ENCODE assay signal across 1 cellular context in the genomic region with DNA sequence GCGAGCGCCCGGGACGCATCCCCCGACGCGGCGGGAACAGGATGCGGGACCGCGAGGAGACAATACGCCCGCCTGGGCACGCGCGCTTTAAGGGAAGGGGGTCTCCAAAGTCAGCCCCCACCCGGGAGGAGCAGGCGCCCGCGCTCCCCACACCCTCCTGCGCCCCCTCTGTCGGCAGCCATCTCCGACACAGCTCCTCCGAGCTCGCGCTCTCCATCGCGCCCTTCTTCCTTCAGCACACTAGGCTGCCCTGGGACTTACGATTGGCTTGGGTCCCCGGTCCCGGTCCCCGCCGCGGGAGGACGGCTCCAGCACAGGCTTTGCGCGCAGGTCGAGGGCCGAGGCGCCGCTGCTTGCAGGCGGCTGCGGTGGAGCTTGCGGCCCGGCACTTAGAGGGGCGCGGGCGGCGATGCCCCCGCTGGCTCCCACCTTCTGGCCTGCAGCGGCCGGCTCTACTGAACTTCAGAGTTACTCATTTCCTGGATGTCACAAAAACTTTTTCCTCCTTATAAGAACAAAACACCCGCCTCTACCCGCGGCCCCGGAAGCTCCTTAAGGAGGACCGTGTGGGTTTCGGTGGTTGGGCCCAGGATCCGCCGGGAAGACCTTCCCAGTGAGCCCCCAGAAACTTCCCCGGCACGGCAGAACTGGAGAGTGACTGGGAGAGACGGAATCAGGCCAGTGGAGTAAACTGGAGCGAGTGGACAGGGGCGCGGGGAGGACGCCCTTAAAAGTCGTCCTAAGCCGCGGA.
A peak's percentile ranks its signal among the peaks of the same experiment; 100 is the strongest.
TF ChIP-seq lines count a peak whose summit lies in the region.

A gene with protein sequence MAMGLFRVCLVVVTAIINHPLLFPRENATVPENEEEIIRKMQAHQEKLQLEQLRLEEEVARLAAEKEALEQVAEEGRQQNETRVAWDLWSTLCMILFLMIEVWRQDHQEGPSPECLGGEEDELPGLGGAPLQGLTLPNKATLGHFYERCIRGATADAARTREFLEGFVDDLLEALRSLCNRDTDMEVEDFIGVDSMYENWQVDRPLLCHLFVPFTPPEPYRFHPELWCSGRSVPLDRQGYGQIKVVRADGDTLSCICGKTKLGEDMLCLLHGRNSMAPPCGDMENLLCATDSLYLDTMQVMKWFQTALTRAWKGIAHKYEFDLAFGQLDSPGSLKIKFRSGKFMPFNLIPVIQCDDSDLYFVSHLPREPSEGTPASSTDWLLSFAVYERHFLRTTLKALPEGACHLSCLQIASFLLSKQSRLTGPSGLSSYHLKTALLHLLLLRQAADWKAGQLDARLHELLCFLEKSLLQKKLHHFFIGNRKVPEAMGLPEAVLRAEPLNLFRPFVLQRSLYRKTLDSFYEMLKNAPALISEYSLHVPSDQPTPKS (minus strand): TSS at position 481 of the 751 bp plus-strand sequence. CDS start 22,414 bp downstream, outside the sequence.

TF ChIP-seq in HEK293, 187 proteins besides CTCF, POLR2A, EP300 and RAD21 (continued from another document and continues in another):
- TF ChIP-seq ZNF837 (tag by site-specific recombination; IDR thresholded peaks at IDR 0.05) = 0 out of 2 replicates have a peak, but pooled peaks have one; percentile 44
- TF ChIP-seq, protein P1, sequence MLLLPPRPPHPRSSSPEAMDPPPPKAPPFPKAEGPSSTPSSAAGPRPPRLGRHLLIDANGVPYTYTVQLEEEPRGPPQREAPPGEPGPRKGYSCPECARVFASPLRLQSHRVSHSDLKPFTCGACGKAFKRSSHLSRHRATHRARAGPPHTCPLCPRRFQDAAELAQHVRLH (tag by site-specific recombination; IDR thresholded peaks at IDR 0.05) = peak; percentile 99
- TF ChIP-seq, protein P2, sequence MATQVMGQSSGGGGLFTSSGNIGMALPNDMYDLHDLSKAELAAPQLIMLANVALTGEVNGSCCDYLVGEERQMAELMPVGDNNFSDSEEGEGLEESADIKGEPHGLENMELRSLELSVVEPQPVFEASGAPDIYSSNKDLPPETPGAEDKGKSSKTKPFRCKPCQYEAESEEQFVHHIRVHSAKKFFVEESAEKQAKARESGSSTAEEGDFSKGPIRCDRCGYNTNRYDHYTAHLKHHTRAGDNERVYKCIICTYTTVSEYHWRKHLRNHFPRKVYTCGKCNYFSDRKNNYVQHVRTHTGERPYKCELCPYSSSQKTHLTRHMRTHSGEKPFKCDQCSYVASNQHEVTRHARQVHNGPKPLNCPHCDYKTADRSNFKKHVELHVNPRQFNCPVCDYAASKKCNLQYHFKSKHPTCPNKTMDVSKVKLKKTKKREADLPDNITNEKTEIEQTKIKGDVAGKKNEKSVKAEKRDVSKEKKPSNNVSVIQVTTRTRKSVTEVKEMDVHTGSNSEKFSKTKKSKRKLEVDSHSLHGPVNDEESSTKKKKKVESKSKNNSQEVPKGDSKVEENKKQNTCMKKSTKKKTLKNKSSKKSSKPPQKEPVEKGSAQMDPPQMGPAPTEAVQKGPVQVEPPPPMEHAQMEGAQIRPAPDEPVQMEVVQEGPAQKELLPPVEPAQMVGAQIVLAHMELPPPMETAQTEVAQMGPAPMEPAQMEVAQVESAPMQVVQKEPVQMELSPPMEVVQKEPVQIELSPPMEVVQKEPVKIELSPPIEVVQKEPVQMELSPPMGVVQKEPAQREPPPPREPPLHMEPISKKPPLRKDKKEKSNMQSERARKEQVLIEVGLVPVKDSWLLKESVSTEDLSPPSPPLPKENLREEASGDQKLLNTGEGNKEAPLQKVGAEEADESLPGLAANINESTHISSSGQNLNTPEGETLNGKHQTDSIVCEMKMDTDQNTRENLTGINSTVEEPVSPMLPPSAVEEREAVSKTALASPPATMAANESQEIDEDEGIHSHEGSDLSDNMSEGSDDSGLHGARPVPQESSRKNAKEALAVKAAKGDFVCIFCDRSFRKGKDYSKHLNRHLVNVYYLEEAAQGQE (tag by site-specific recombination; IDR thresholded peaks at IDR 0.05) = 0 out of 2 replicates have a peak, but pooled peaks have one; percentile 8
- peak; percentile 88 for TF ChIP-seq ZBTB20 (tag by site-specific recombination; IDR thresholded peaks at IDR 0.05)
- TF ChIP-seq KLF16 (tag by site-specific recombination; IDR thresholded peaks at IDR 0.05) = peak; percentile 15; the same call in 1 of the 2 replicates
- TF ChIP-seq, protein P3, sequence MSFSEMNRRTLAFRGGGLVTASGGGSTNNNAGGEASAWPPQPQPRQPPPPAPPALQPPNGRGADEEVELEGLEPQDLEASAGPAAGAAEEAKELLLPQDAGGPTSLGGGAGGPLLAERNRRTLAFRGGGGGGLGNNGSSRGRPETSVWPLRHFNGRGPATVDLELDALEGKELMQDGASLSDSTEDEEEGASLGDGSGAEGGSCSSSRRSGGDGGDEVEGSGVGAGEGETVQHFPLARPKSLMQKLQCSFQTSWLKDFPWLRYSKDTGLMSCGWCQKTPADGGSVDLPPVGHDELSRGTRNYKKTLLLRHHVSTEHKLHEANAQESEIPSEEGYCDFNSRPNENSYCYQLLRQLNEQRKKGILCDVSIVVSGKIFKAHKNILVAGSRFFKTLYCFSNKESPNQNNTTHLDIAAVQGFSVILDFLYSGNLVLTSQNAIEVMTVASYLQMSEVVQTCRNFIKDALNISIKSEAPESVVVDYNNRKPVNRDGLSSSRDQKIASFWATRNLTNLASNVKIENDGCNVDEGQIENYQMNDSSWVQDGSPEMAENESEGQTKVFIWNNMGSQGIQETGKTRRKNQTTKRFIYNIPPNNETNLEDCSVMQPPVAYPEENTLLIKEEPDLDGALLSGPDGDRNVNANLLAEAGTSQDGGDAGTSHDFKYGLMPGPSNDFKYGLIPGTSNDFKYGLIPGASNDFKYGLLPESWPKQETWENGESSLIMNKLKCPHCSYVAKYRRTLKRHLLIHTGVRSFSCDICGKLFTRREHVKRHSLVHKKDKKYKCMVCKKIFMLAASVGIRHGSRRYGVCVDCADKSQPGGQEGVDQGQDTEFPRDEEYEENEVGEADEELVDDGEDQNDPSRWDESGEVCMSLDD (tag by site-specific recombination; IDR thresholded peaks at IDR 0.05) = peak; percentile 34; the same call in 1 of the 2 replicates
- peak; percentile 46 for TF ChIP-seq KLF8 (tag by site-specific recombination; IDR thresholded peaks at IDR 0.05)
- 0 out of 2 replicates have a peak, but pooled peaks have one; percentile 28 for TF ChIP-seq BCL11A (tag by site-specific recombination; IDR thresholded peaks at IDR 0.05; ENCODE audit: low read depth)
- TF ChIP-seq ZNF600 (tag by site-specific recombination; IDR thresholded peaks at IDR 0.05) = peak; percentile 49; the same call in 1 of the 2 replicates
- peak; percentile 85; the same call in 1 of the 2 replicates for TF ChIP-seq ZNF335 (tag by site-specific recombination; conservative IDR thresholded peaks at IDR 0.05)
- no peak for TF ChIP-seq ZNF311 (tag by site-specific recombination; IDR thresholded peaks at IDR 0.05; ENCODE audit: borderline replicate concordance)
- TF ChIP-seq, protein P4, sequence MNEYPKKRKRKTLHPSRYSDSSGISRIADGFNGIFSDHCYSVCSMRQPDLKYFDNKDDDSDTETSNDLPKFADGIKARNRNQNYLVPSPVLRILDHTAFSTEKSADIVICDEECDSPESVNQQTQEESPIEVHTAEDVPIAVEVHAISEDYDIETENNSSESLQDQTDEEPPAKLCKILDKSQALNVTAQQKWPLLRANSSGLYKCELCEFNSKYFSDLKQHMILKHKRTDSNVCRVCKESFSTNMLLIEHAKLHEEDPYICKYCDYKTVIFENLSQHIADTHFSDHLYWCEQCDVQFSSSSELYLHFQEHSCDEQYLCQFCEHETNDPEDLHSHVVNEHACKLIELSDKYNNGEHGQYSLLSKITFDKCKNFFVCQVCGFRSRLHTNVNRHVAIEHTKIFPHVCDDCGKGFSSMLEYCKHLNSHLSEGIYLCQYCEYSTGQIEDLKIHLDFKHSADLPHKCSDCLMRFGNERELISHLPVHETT (tag by site-specific recombination; IDR thresholded peaks at IDR 0.05) = peak; percentile 80
- peak; percentile 53; the same call in 1 of the 2 replicates for TF ChIP-seq YY2 (tag by site-specific recombination; IDR thresholded peaks at IDR 0.05)
- TF ChIP-seq ZBTB17 (tag by site-specific recombination; IDR thresholded peaks at IDR 0.05) = peak; percentile 96
- peak; percentile 68 for TF ChIP-seq ZNF629 (tag by site-specific recombination; IDR thresholded peaks at IDR 0.05)
- TF ChIP-seq ZNF146 (tag by site-specific recombination; IDR thresholded peaks at IDR 0.05) = no peak
- TF ChIP-seq ZFHX2 (tag by site-specific recombination; conservative IDR thresholded peaks at IDR 0.05) = peak; percentile 69
- TF ChIP-seq ZXDB (tag by site-specific recombination; IDR thresholded peaks at IDR 0.05) = peak; percentile 82
- TF ChIP-seq, protein P5, sequence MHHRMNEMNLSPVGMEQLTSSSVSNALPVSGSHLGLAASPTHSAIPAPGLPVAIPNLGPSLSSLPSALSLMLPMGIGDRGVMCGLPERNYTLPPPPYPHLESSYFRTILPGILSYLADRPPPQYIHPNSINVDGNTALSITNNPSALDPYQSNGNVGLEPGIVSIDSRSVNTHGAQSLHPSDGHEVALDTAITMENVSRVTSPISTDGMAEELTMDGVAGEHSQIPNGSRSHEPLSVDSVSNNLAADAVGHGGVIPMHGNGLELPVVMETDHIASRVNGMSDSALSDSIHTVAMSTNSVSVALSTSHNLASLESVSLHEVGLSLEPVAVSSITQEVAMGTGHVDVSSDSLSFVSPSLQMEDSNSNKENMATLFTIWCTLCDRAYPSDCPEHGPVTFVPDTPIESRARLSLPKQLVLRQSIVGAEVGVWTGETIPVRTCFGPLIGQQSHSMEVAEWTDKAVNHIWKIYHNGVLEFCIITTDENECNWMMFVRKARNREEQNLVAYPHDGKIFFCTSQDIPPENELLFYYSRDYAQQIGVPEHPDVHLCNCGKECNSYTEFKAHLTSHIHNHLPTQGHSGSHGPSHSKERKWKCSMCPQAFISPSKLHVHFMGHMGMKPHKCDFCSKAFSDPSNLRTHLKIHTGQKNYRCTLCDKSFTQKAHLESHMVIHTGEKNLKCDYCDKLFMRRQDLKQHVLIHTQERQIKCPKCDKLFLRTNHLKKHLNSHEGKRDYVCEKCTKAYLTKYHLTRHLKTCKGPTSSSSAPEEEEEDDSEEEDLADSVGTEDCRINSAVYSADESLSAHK (tag by site-specific recombination; IDR thresholded peaks at IDR 0.05) = 0 out of 2 replicates have a peak, but pooled peaks have one; percentile 22
- TF ChIP-seq ZNF843 (tag by site-specific recombination; IDR thresholded peaks at IDR 0.05) = peak; percentile 50
- TF ChIP-seq ZNF394 (tag by site-specific recombination; IDR thresholded peaks at IDR 0.05; ENCODE audit: borderline replicate concordance) = peak; percentile 37; the same call in 1 of the 2 replicates
- 0 out of 2 replicates have a peak, but pooled peaks have one; percentile 18 for TF ChIP-seq ZNF366 (tag by site-specific recombination; conservative IDR thresholded peaks at IDR 0.05)
- peak; percentile 62 for TF ChIP-seq GLIS2 (tag by site-specific recombination; IDR thresholded peaks at IDR 0.05)
- 0 out of 2 replicates have a peak, but pooled peaks have one; percentile 69 for TF ChIP-seq ZEB2 (tag by site-specific recombination; IDR thresholded peaks at IDR 0.05)
- peak; percentile 63 for TF ChIP-seq ZBTB8A (tag by site-specific recombination; IDR thresholded peaks at IDR 0.05)
- TF ChIP-seq ZFP69B (tag by site-specific recombination; IDR thresholded peaks at IDR 0.05) = peak; percentile 89; the same call in 1 of the 2 replicates
- TF ChIP-seq, protein P6, sequence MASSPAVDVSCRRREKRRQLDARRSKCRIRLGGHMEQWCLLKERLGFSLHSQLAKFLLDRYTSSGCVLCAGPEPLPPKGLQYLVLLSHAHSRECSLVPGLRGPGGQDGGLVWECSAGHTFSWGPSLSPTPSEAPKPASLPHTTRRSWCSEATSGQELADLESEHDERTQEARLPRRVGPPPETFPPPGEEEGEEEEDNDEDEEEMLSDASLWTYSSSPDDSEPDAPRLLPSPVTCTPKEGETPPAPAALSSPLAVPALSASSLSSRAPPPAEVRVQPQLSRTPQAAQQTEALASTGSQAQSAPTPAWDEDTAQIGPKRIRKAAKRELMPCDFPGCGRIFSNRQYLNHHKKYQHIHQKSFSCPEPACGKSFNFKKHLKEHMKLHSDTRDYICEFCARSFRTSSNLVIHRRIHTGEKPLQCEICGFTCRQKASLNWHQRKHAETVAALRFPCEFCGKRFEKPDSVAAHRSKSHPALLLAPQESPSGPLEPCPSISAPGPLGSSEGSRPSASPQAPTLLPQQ (tag by site-specific recombination; IDR thresholded peaks at IDR 0.05) = peak; percentile 94
- TF ChIP-seq ZBTB7A (tag by site-specific recombination; IDR thresholded peaks at IDR 0.05; ENCODE audit: low read depth) = no peak; the same call in 1 of the 2 replicates
- peak; percentile 66; the same call in 1 of the 2 replicates for TF ChIP-seq ZNF76 (tag by site-specific recombination; IDR thresholded peaks at IDR 0.05; ENCODE audit: borderline replicate concordance, low read depth)
- peak; percentile 32; the same call in 1 of the 2 replicates for TF ChIP-seq SP2 (tag by site-specific recombination; IDR thresholded peaks at IDR 0.05)
- TF ChIP-seq, protein P7, sequence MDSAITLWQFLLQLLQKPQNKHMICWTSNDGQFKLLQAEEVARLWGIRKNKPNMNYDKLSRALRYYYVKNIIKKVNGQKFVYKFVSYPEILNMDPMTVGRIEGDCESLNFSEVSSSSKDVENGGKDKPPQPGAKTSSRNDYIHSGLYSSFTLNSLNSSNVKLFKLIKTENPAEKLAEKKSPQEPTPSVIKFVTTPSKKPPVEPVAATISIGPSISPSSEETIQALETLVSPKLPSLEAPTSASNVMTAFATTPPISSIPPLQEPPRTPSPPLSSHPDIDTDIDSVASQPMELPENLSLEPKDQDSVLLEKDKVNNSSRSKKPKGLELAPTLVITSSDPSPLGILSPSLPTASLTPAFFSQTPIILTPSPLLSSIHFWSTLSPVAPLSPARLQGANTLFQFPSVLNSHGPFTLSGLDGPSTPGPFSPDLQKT (IDR thresholded peaks at IDR 0.05; ENCODE audit: borderline replicate concordance, low read depth, low read length) = peak; percentile 97
- peak; percentile 83 for TF ChIP-seq SP7 (tag by site-specific recombination; IDR thresholded peaks at IDR 0.05)
- no peak for TF ChIP-seq ZNF155 (tag by site-specific recombination; IDR thresholded peaks at IDR 0.05)
- no peak for TF ChIP-seq ZNF544 (tag by site-specific recombination; IDR thresholded peaks at IDR 0.05)
- 0 out of 2 replicates have a peak, but pooled peaks have one; percentile 16 for TF ChIP-seq GFI1B (tag by site-specific recombination; IDR thresholded peaks at IDR 0.05)
- TF ChIP-seq ZNF184 (tag by site-specific recombination; IDR thresholded peaks at IDR 0.05) = peak; percentile 90
- TF ChIP-seq OSR2 (tag by site-specific recombination; IDR thresholded peaks at IDR 0.05) = peak; percentile 40; the same call in 1 of the 2 replicates
- TF ChIP-seq, protein P8, sequence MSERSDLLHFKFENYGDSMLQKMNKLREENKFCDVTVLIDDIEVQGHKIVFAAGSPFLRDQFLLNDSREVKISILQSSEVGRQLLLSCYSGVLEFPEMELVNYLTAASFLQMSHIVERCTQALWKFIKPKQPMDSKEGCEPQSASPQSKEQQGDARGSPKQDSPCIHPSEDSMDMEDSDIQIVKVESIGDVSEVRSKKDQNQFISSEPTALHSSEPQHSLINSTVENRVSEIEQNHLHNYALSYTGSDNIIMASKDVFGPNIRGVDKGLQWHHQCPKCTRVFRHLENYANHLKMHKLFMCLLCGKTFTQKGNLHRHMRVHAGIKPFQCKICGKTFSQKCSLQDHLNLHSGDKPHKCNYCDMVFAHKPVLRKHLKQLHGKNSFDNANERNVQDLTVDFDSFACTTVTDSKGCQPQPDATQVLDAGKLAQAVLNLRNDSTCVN (tag by site-specific recombination; optimal IDR thresholded peaks at IDR 0.05) = peak; percentile 97
